ENCODE assay signal across 20 cellular contexts in the genomic region with DNA sequence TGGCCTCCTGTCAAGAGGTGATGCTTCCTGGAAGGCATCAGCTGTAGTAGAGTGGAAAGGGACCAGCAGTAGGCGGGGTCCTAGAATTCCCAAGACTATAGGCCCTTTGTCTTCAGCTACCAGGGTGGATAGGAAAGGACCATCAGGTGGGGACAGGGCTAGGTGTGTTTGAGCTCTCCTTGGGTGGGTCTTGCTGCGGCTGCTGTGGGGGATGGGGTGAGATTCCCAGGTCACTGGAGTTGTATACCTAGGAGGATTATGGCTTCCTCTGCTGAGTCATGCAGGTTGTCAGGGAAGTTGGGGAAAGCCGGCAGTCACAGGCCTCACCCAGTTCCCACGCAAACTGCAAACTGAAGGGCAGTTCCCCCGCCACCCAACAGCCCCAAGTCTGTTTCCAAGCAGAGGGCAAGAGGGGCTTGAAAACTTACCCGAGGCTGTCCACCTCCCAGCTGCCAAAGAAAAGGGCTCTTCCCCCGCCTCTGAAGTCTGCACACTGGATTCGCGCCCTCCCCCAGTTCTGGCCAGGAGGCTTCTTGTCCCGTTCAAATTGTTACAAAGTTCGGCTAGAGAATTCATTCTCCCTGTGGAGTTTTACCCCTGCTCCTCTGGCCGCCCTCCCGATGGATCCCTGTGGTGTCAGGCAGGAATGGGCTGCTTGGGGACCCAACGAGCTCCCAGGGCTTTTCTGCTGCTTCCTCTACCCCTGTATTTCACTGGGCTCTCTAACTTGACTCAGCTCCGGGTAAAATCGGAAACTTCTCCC. TPM values are rescaled to one million over a fixed set of nuclear protein-coding genes. Genes with fewer than 3 reads are reported as not detected.
A peak's percentile ranks its signal among the peaks of the same experiment; 100 is the strongest.
DNase-seq lines count a peak whose midpoint lies in the region; ATAC-seq and TF ChIP-seq lines count a peak whose summit lies in the region.
"Had no signal": no experiment of that assay in that cellular context is flagged by ENCODE, and none has a peak within 500 bp of the region (broad histone marks: within the 10 kb centered on the region; RNA-seq: fewer than 3 reads in every experiment).

No MANE protein-coding gene starts in this region.

- H3K36me3 Mint-ChIP-seq in activated CD4-positive, alpha-beta T cell treated with anti-CD3 and anti-CD28 coated beads for 36 hours (ENCODE audit: low read depth): peaks cover 5% of the 10 kb centered on the region

- no peak overlapping the region for H3K9ac ChIP-seq in colonic mucosa (ENCODE audit: low read depth in 2 of 2, low read length in 2 of 2)
- H3K9ac ChIP-seq: BLaER1 had no signal

- H3K9me3 ChIP-seq in colonic mucosa: no peaks in the 10 kb centered on the region
- H3K9me3 ChIP-seq: BLaER1, SJSA1 had no signal

- H3K27ac Mint-ChIP-seq in activated CD4-positive, alpha-beta T cell treated with anti-CD3 and anti-CD28 coated beads for 36 hours: no peak overlapping the region
- H3K27ac Mint-ChIP-seq: CD8-positive, alpha-beta memory T cell had no signal

- no peaks in the 10 kb centered on the region for H3K27me3 Mint-ChIP-seq in activated CD4-positive, alpha-beta T cell treated with anti-CD3 and anti-CD28 coated beads for 36 hours

- intact Hi-C loops in colonic mucosa (cut with DNase I): no loop called here
- intact Hi-C loops in left colon (cut with DNase I, micrococcal nuclease): no loop called here
- intact Hi-C loops in activated CD4-positive, alpha-beta T cell treated with anti-CD3 and anti-CD28 coated beads for 36 hours (cut with DNase I, micrococcal nuclease): no loop called here

- TF ChIP-seq CTCF in colonic mucosa (IDR thresholded peaks at IDR 0.05): no peak

- no peaks in the 10 kb centered on the region for H3K36me3 ChIP-seq in colonic mucosa
- H3K36me3 ChIP-seq: BLaER1, SJSA1 had no signal

- H3K4me1 ChIP-seq in colonic mucosa: no peaks in the 10 kb centered on the region
- H3K4me1 ChIP-seq: BLaER1 had no signal

- ATAC-seq in left colon: peak; percentile 47
- no peak for ATAC-seq in activated CD4-positive, alpha-beta T cell treated with anti-CD3 and anti-CD28 coated beads for 36 hours
- ATAC-seq: GM12878 had no signal

- no peaks in the 10 kb centered on the region for H3K9me3 Mint-ChIP-seq in activated CD4-positive, alpha-beta T cell treated with anti-CD3 and anti-CD28 coated beads for 36 hours (ENCODE audit: low read depth)

- CTCF ChIA-PET in activated CD4-positive, alpha-beta T cell treated with anti-CD3 and anti-CD28 coated beads for 36 hours (lab: Charles Lee): no interaction called here

- no peak overlapping the region for H3K27ac ChIP-seq in colonic mucosa
- H3K27ac ChIP-seq: BLaER1, SJSA1 had no signal

- DNase-seq in ELF-1 (ENCODE audit: low read depth, low spot score) (peak; percentile 17), NCI-H69 (lab: John Stamatoyannopoulos, UW) (peak; percentile 31), colonic mucosa (peak; percentile 68), left colon (peak; percentile 28 to 64), C1 segment of cervical spinal cord (lab: John Stamatoyannopoulos, UW) (no peak), HuH-7 (ENCODE audit: low spot score) (no peak), GF-D8 (lab: John Stamatoyannopoulos, UW) (no peak)
- no peak for DNase-seq in activated CD4-positive, alpha-beta T cell treated with anti-CD3 and anti-CD28 coated beads for 36 hours
- DNase-seq: CD8-positive, alpha-beta memory T cell; DMS79; GOT3; MV-4-11; NCI-H1417; NCI-H1930; NCI-H446; NK-92 treated with Interleukin-12 subunit alpha and Interleukin-12 subunit beta, amount 100 ng/mL, for 24 hours had no signal

- H3K4me1 Mint-ChIP-seq in activated CD4-positive, alpha-beta T cell treated with anti-CD3 and anti-CD28 coated beads for 36 hours: no peaks in the 10 kb centered on the region
- H3K4me1 Mint-ChIP-seq: CD8-positive, alpha-beta memory T cell had no signal

- POLR2A ChIA-PET in activated CD4-positive, alpha-beta T cell treated with anti-CD3 and anti-CD28 coated beads for 36 hours (lab: Charles Lee): no interaction called here

- H3K4me3 Mint-ChIP-seq in activated CD4-positive, alpha-beta T cell treated with anti-CD3 and anti-CD28 coated beads for 36 hours: no peak overlapping the region
- H3K4me3 Mint-ChIP-seq: CD8-positive, alpha-beta memory T cell had no signal

- no peaks in the 10 kb centered on the region for H3K27me3 ChIP-seq in colonic mucosa
- H3K27me3 ChIP-seq: BLaER1, SJSA1 had no signal

- no peak overlapping the region for H3K4me3 ChIP-seq in colonic mucosa
- H3K4me3 ChIP-seq: BLaER1, GM12878, SJSA1 had no signal

RNA-seq across cellular contexts. Expression of a gene that starts 23.0 kb away (rescaled TPM):
- total RNA-seq in colonic mucosa (1 to 10 TPM in 1 of 2 donors, under 1 TPM in 1; 0.30 to 3.8 TPM), left colon (1 to 10 TPM; 1.1 to 2.9 TPM)
- total RNA-seq in activated CD4-positive, alpha-beta T cell treated with anti-CD3 and anti-CD28 coated beads for 36 hours: not detected
- total RNA-seq: CD8-positive, alpha-beta memory T cell; G401 had no signal

Comparison
In these comparisons a context has a peak if more than half of its experiments do, and no peak if none do; other contexts are left out.
1. DNase-seq: peak in ELF-1 (single experiment), NCI-H69 (single experiment), colonic mucosa (single experiment) and left colon (2 of 2); none in C1 segment of cervical spinal cord (0 of 14), HuH-7 (single experiment), GF-D8 (single experiment) and activated CD4-positive, alpha-beta T cell treated with anti-CD3 and anti-CD28 coated beads for 36 hours (single experiment).